Comparison of ENCODE assay signal across 27 cellular contexts in genomic region chr14:96168581-96168980, GRCh38. TPM values are rescaled to one million over a fixed set of nuclear protein-coding genes. Genes with fewer than 3 reads are reported as not detected.
"Had no signal": no experiment of that assay in that cellular context is flagged by ENCODE, and none has a peak within 500 bp of the region (broad histone marks: within the 10 kb centered on the region; RNA-seq: fewer than 3 reads in every experiment).

No MANE protein-coding gene starts in this region.

- ATAC-seq: activated CD8-positive, alpha-beta T cell treated with anti-CD3 and anti-CD28 coated beads for 36 hours; activated T-cell treated with anti-CD3 and anti-CD28 coated beads, Interleukin-2, amount 50 U/mL, for 4 hours; activated T-helper 17 cell treated with anti-CD3 and anti-CD28 coated beads, Interleukin-2, amount 50 U/mL, for 72 hours; Panc1 had no signal

- DNase-seq: activated CD4-positive, alpha-beta T cell treated with anti-CD3 and anti-CD28 coated beads for 4 hours; activated CD8-positive, alpha-beta T cell treated with anti-CD3 and anti-CD28 coated beads for 36 hours; activated naive CD4-positive, alpha-beta T cell treated with anti-CD3 and anti-CD28 coated beads, Interleukin-2, amount 50 U/mL, for 16 hours; activated naive CD8-positive, alpha-beta T cell treated with anti-CD3 and anti-CD28 coated beads, Interleukin-2, amount 10 ng/mL, durations not matched to agents 7 days and 5 days; activated T-cell treated with anti-CD3 and anti-CD28 coated beads, Interleukin-2, amount 50 U/mL, for 4 hours; anterior cingulate cortex; central memory CD4-positive, alpha-beta T cell; Kasumi-1; KBM-7; NCI-H1105 treated with DMSO at 0.1 percent for 48 hours; NCI-H1436 treated with DMSO at 0.1 percent for 48 hours; NCI-H187; NCI-H2081; NCI-H510A treated with DMSO at 0.1 percent for 48 hours; NCI-H69; NK-92 treated with Interleukin-12 subunit alpha and Interleukin-12 subunit beta, amount 100 ng/mL, for 24 hours; OCI-M1; Right ventricle myocardium superior; SJCRH30; SK-N-SH; T-helper 1 cell; WERI-Rb-1 had no signal

- H3K9me2 ChIP-seq: SK-N-SH had no signal

- H3K36me3 ChIP-seq: adrenal gland, SJCRH30, WERI-Rb-1 had no signal

- H3K4me3 ChIP-seq: adrenal gland, SJCRH30 had no signal

- H3K9me3 ChIP-seq: adrenal gland, SJCRH30, SK-N-SH had no signal

- H3K27me3 ChIP-seq: adrenal gland, SJCRH30 had no signal

- H3K27ac ChIP-seq: adrenal gland, RWPE1, SJCRH30, WERI-Rb-1 had no signal

- H3K4me2 ChIP-seq: SK-N-SH had no signal

- H3K4me1 ChIP-seq: adrenal gland, SJCRH30 had no signal

RNA-seq across cellular contexts. Expression of gene BDKRB2, which starts 36.1 kb away (rescaled TPM):
- total RNA-seq: activated CD8-positive, alpha-beta T cell treated with anti-CD3 and anti-CD28 coated beads for 36 hours; activated naive CD8-positive, alpha-beta T cell treated with anti-CD3 and anti-CD28 coated beads, Interleukin-2, amount 10 ng/mL, durations not matched to agents 7 days and 5 days; activated T-cell treated with anti-CD3 and anti-CD28 coated beads, Interleukin-2, amount 50 U/mL, for 4 hours; activated T-helper 17 cell treated with anti-CD3 and anti-CD28 coated beads, Interleukin-2, amount 50 U/mL, for 72 hours; SJCRH30; T-helper 2 cell treated with Interferon-gamma antibody and Interleukin-4, amounts not matched to agents 100 ng/mL and 5 ng/mL, for 36 hours had no signal
